In genomic region chr13:31044658-31045620, GRCh38 we compare ENCODE assay signal across 8 cellular contexts.
A peak's percentile ranks its signal among the peaks of the same experiment; 100 is the strongest.
DNase-seq lines count a peak whose midpoint lies in the region; ATAC-seq, FAIRE-seq and TF ChIP-seq lines count a peak whose summit lies in the region.

No MANE protein-coding gene starts in this region.

- FAIRE-seq in RCC 7860 (lab: Jason Lieb, UNC), result no peak
- no peak for FAIRE-seq in frontal cortex (lab: Jason Lieb, UNC)

- intact Hi-C loops in left ventricle myocardium superior (cut with micrococcal nuclease), result no loop called here

- DNase-seq in COR-L47 (lab: John Stamatoyannopoulos, UW) (peak; percentile 26), T1000 (lab: John Stamatoyannopoulos, UW) (no peak), RCC 7860 (ENCODE audit: low spot score) (no peak), left ventricle myocardium superior (no peak), frontal cortex (ENCODE audit: low spot score in 2 of 2) (no peak)
- peak; percentile 46 for DNase-seq in activated naive CD8-positive, alpha-beta T cell treated with anti-CD3 and anti-CD28 coated beads, Interleukin-2, amount 50 U/mL, for 24 hours

- H3K4me1 Mint-ChIP-seq in activated naive CD8-positive, alpha-beta T cell treated with anti-CD3 and anti-CD28 coated beads, Interleukin-2, amount 50 U/mL, for 24 hours, result peaks cover 60% of the 10 kb centered on the region
- peaks cover 31% of the 10 kb centered on the region for H3K4me1 Mint-ChIP-seq in nephron

- no peaks in the 10 kb centered on the region for H3K9me3 Mint-ChIP-seq in activated naive CD8-positive, alpha-beta T cell treated with anti-CD3 and anti-CD28 coated beads, Interleukin-2, amount 50 U/mL, for 24 hours
- no peaks in the 10 kb centered on the region for H3K9me3 Mint-ChIP-seq in nephron

- H3K4me3 Mint-ChIP-seq in activated naive CD8-positive, alpha-beta T cell treated with anti-CD3 and anti-CD28 coated beads, Interleukin-2, amount 50 U/mL, for 24 hours, result peak overlapping the region; percentile 32
- H3K4me3 Mint-ChIP-seq in nephron, result no peak overlapping the region

- no peak overlapping the region for H3K27ac Mint-ChIP-seq in activated naive CD8-positive, alpha-beta T cell treated with anti-CD3 and anti-CD28 coated beads, Interleukin-2, amount 50 U/mL, for 24 hours
- peak overlapping the region; percentile 5 to 76 (median 57) for H3K27ac Mint-ChIP-seq in nephron

- peak; percentile 47 for ATAC-seq in activated naive CD8-positive, alpha-beta T cell treated with anti-CD3 and anti-CD28 coated beads, Interleukin-2, amount 50 U/mL, for 24 hours
- no peak for ATAC-seq in left ventricle myocardium superior

- no peak for TF ChIP-seq RAD21 in Ishikawa (IDR thresholded peaks at IDR 0.05; ENCODE audit: low read depth)

- H3K27me3 Mint-ChIP-seq in activated naive CD8-positive, alpha-beta T cell treated with anti-CD3 and anti-CD28 coated beads, Interleukin-2, amount 50 U/mL, for 24 hours, result peaks cover 16% of the 10 kb centered on the region
- peaks cover 4% of the 10 kb centered on the region for H3K27me3 Mint-ChIP-seq in nephron (ENCODE audit: low read depth)

- no peak for TF ChIP-seq CTCF in nephron (IDR thresholded peaks at IDR 0.05; ENCODE audit: unreplicated experiment in 3 of 3)

- H3K36me3 Mint-ChIP-seq in activated naive CD8-positive, alpha-beta T cell treated with anti-CD3 and anti-CD28 coated beads, Interleukin-2, amount 50 U/mL, for 24 hours (ENCODE audit: low read depth), result peaks cover 2% of the 10 kb centered on the region
- no peaks in the 10 kb centered on the region for H3K36me3 Mint-ChIP-seq in nephron (ENCODE audit: low read depth)

- TF ChIP-seq EP300 in Ishikawa (IDR thresholded peaks at IDR 0.05; ENCODE audit: borderline replicate concordance), result no peak

TF ChIP-seq in Ishikawa, 13 proteins besides CTCF, POLR2A, EP300 and RAD21:
- TF ChIP-seq ZBTB7A (IDR thresholded peaks at IDR 0.05; ENCODE audit: low read depth) (no peak), NFIC (IDR thresholded peaks at IDR 0.05) (peak; percentile 47)

Comparison
In these comparisons a context has a peak if more than half of its experiments do, and no peak if none do; other contexts are left out.
1. DNase-seq: peak in COR-L47 (single experiment) and activated naive CD8-positive, alpha-beta T cell treated with anti-CD3 and anti-CD28 coated beads, Interleukin-2, amount 50 U/mL, for 24 hours (single experiment); none in T1000 (single experiment), RCC 7860 (single experiment), left ventricle myocardium superior (single experiment) and frontal cortex (0 of 2).